Comparison of ENCODE assay signal across 9 cellular contexts in genomic region chr4:110970642-110971041, GRCh38.
DNase-seq lines count a peak whose midpoint lies in the region; ATAC-seq, FAIRE-seq and TF ChIP-seq lines count a peak whose summit lies in the region.
"Had no signal": no experiment of that assay in that cellular context is flagged by ENCODE, and none has a peak within 500 bp of the region (broad histone marks: within the 10 kb centered on the region; RNA-seq: fewer than 3 reads in every experiment).

No MANE protein-coding gene starts in this region.

- no peaks in the 10 kb centered on the region for H3K9me2 ChIP-seq in DOHH2 (replicated peaks; ENCODE audit: control insufficient read depth, low read length)

- no peaks in the 10 kb centered on the region for H3K27me3 ChIP-seq in DOHH2 (ENCODE audit: control insufficient read depth, low read length)

- H3K36me3 ChIP-seq in DOHH2 (ENCODE audit: control insufficient read depth, low read length): no peaks in the 10 kb centered on the region

- no peaks in the 10 kb centered on the region for H3K9me3 ChIP-seq in DOHH2 (ENCODE audit: control insufficient read depth, insufficient read depth, low read length)

- peak; percentile 0 for DNase-seq in GM19239 (ENCODE audit: insufficient read length, low spot score)
- DNase-seq in SK-N-DZ (ENCODE audit: low spot score): peak; percentile 3
- DNase-seq in iPS DF 4.7 (ENCODE audit: extremely low read depth, low spot score): peak; percentile 33
- DNase-seq in NCI-H510A (lab: John Stamatoyannopoulos, UW): no peak
- DNase-seq in GF-D8 (lab: John Stamatoyannopoulos, UW): no peak

- no peaks in the 10 kb centered on the region for H4K20me1 ChIP-seq in DOHH2 (ENCODE audit: control insufficient read depth, insufficient read depth, low read depth, low read length)

- no peak overlapping the region for H3K4me3 ChIP-seq in DOHH2 (ENCODE audit: low read length)
- H3K4me3 ChIP-seq: skin epidermis had no signal

- peak; percentile 74 for TF ChIP-seq CTCF in DOHH2 (IDR thresholded peaks at IDR 0.05; ENCODE audit: low read depth, low read length, poor library complexity, severe bottlenecking)

- ATAC-seq in HG03442 (IDR thresholded peaks at IDR 0.05; ENCODE audit: unreplicated experiment) (peak; percentile 86), HG03025 (IDR thresholded peaks at IDR 0.05; ENCODE audit: low FRiP score, unreplicated experiment) (no peak)

- no peaks in the 10 kb centered on the region for H3K79me2 ChIP-seq in DOHH2 (ENCODE audit: control insufficient read depth, low read length)

- H3K4me1 ChIP-seq in DOHH2 (ENCODE audit: control insufficient read depth, low read length): no peaks in the 10 kb centered on the region

- H3F3A ChIP-seq in DOHH2 (ENCODE audit: control insufficient read depth, insufficient read depth): no peaks in the 10 kb centered on the region

- no peak overlapping the region for H3K27ac ChIP-seq in DOHH2 (ENCODE audit: low read depth, low read length)
- H3K27ac ChIP-seq: skin epidermis had no signal

- FAIRE-seq in GM19239 (lab: Jason Lieb, UNC): peak; percentile 56

- H3K4me2 ChIP-seq in DOHH2 (ENCODE audit: low read length): 0 out of 2 replicates have a peak overlapping the region, but pooled peaks have one; percentile 20

Comparison
In these comparisons a context has a peak if more than half of its experiments do, and no peak if none do; other contexts are left out.
1. DNase-seq: peak in GM19239 (single experiment), SK-N-DZ (single experiment) and iPS DF 4.7 (single experiment); none in NCI-H510A (single experiment) and GF-D8 (single experiment).